In the genomic region with DNA sequence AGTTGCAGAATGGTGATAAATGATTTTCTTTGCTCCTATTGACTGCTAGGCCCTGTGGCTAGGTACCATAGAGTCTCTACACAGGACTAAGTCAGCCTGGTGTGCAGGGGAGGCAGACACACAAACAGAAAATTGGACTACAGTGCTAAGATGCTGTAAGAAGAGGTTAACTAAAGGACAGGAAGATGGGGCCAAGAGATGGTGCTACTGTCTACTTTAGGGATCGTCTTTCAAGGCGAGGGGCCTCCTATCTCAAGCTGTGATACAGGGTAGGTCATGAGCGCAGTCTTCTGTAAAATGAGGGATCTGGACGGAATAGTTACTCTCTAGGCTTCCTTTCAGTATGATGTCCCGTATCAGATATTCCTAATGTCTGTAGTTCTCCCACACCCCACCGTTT, we compare ENCODE assay signal across 8 cellular contexts. TPM values are rescaled to one million over a fixed set of nuclear protein-coding genes. Genes with fewer than 3 reads are reported as not detected.
DNase-seq lines count a peak whose midpoint lies in the region; ATAC-seq and TF ChIP-seq lines count a peak whose summit lies in the region.

No MANE protein-coding gene starts in this region.

- WGBS in aorta, 2 donors = 12 to 19% methylated on average over 6 of the region's 6 CpGs

- H3K27ac ChIP-seq in left ventricle myocardium inferior (replicated peaks) (peak overlapping the region; percentile 90), left lung (peak overlapping the region in 1 of 2 donors; percentile 90), aorta (ENCODE audit: low read depth in 1 of 2, low read length in 2 of 2) (no peak overlapping the region)

- H3K27me3 ChIP-seq in left ventricle myocardium inferior (ENCODE audit: low read depth) (no peaks in the 10 kb centered on the region), adipocyte (replicated peaks; ENCODE audit: control insufficient read depth, insufficient read depth, low read length) (no peaks in the 10 kb centered on the region), left lung (no peaks in the 10 kb centered on the region), aorta (ENCODE audit: control insufficient read depth in 1 of 2, insufficient read depth in 2 of 2, low read length in 1 of 2) (no peaks in the 10 kb centered on the region)

- peak overlapping the region; percentile 91 for H3K9ac ChIP-seq in adipocyte (ENCODE audit: low read length)

- TF ChIP-seq CTCF in left ventricle myocardium inferior (IDR thresholded peaks at IDR 0.05; ENCODE audit: borderline replicate concordance) (no peak), left lung (IDR thresholded peaks at IDR 0.05) (no peak)

- H3K36me3 ChIP-seq in left ventricle myocardium inferior = peaks cover 10% of the 10 kb centered on the region
- peaks cover 17% of the 10 kb centered on the region for H3K36me3 ChIP-seq in adipocyte (ENCODE audit: control insufficient read depth, insufficient read depth, low read length, severe bottlenecking)
- peaks cover 0 to 28% of the 10 kb centered on the region in 2 donors for H3K36me3 ChIP-seq in left lung
- no peaks in the 10 kb centered on the region for H3K36me3 ChIP-seq in aorta (ENCODE audit: control insufficient read depth in 1 of 2, insufficient read depth in 2 of 2, low read length in 1 of 2)

- intact Hi-C loops in left ventricle myocardium inferior (cut with micrococcal nuclease) = loop anchor here (5.0 kb wide), 1 partner anchor 152 kb away; no protein-coding TSS in a partner anchor
- intact Hi-C loops in Right ventricle myocardium superior (cut with DNase I) = no loop called here
- intact Hi-C loops in left lung (cut with DNase I) = loop anchor here in 1 of 2 donors (5.0 kb wide), 1 partner anchor 152 kb away; no protein-coding TSS in a partner anchor
- intact Hi-C loops in aorta (cut with DNase I) = no loop called here

- DNase-seq in left ventricle myocardium inferior = no peak
- no peak for DNase-seq in Right ventricle myocardium superior
- peak; percentile 37 for DNase-seq in adipocyte (ENCODE audit: low read depth)
- no peak for DNase-seq in left lung
- DNase-seq in aorta = no peak
- no peak for DNase-seq in COLO668 (lab: John Stamatoyannopoulos, UW; ENCODE audit: unreplicated experiment)
- DNase-seq in NCI-H2029 treated with DMSO at 0.1 percent for 48 hours (lab: John Stamatoyannopoulos, UW) = no peak

- peaks cover 24% of the 10 kb centered on the region for H3K4me1 ChIP-seq in left ventricle myocardium inferior
- peaks cover 18% of the 10 kb centered on the region for H3K4me1 ChIP-seq in adipocyte (ENCODE audit: control insufficient read depth, insufficient read depth, low read length)
- peaks cover 8 to 26% of the 10 kb centered on the region in 2 donors for H3K4me1 ChIP-seq in left lung
- H3K4me1 ChIP-seq in aorta (ENCODE audit: control insufficient read depth in 1 of 2, insufficient read depth in 2 of 2, low read length in 2 of 2) = no peaks in the 10 kb centered on the region

- ATAC-seq in Right ventricle myocardium superior (ENCODE audit: poor library complexity) = no peak
- ATAC-seq in left lung = peak; percentile 1
- no peak for ATAC-seq in aorta (ENCODE audit: low FRiP score)
- ATAC-seq in GM21529 (IDR thresholded peaks at IDR 0.05; ENCODE audit: unreplicated experiment) = no peak

- H3K4me3 ChIP-seq in left ventricle myocardium inferior = peak overlapping the region; percentile 78
- H3K4me3 ChIP-seq in adipocyte (ENCODE audit: low read length) = peak overlapping the region; percentile 91
- peak overlapping the region; percentile 65 to 67 for H3K4me3 ChIP-seq in left lung
- H3K4me3 ChIP-seq in aorta (ENCODE audit: low read length in 2 of 2) = peak overlapping the region; percentile 3 to 37

- H3K9me3 ChIP-seq in left ventricle myocardium inferior (replicated peaks) (no peaks in the 10 kb centered on the region), adipocyte (ENCODE audit: control insufficient read depth, low read length) (no peaks in the 10 kb centered on the region), left lung (no peaks in the 10 kb centered on the region), aorta (ENCODE audit: control insufficient read depth, low read length) (no peaks in the 10 kb centered on the region)

RNA-seq across cellular contexts. Expression of a gene that starts 0.8 kb away (rescaled TPM):
- total RNA-seq in left ventricle myocardium inferior = 18.9 TPM
- 21.1 TPM for total RNA-seq in Right ventricle myocardium superior
- 100 to 1,000 TPM in 1 of 2 donors, 10 to 100 TPM in 1; 66.8 to 131 TPM for total RNA-seq in left lung
- total RNA-seq in aorta = 10 to 100 TPM; 24.5 to 42.3 TPM
- polyA plus RNA-seq in aorta = 10 to 100 TPM; 30.5 to 34.8 TPM

RNA-seq across cellular contexts. Expression of a gene that starts 12.0 kb away (rescaled TPM):
- total RNA-seq in left ventricle myocardium inferior (220 TPM), Right ventricle myocardium superior (245 TPM), left lung (100 to 1,000 TPM; 451 to 546 TPM), aorta (100 to 1,000 TPM; 306 to 366 TPM)
- polyA plus RNA-seq in aorta = 100 to 1,000 TPM; 838 to 992 TPM

RNA-seq across cellular contexts. Expression of a gene that starts 33.5 kb away (rescaled TPM):
- total RNA-seq in left ventricle myocardium inferior (43.8 TPM), Right ventricle myocardium superior (42.0 TPM), left lung (100 to 1,000 TPM; 105 to 116 TPM), aorta (100 to 1,000 TPM; 137 to 151 TPM)
- 10 to 100 TPM; 20.7 to 33.8 TPM for polyA plus RNA-seq in aorta

Comparison
In these comparisons a context has a peak if more than half of its experiments do, and no peak if none do; other contexts are left out.
1. H3K4me3 ChIP-seq: peak in every context shown above with its lines; median percentile 91 in adipocyte; 78 in left ventricle myocardium inferior; 66 in left lung; 20 in aorta.